8 cellular contexts compared by ENCODE assay signal in genomic region chr14:95318870-95319311, GRCh38. TPM values are rescaled to one million over a fixed set of nuclear protein-coding genes. Genes with fewer than 3 reads are reported as not detected.
DNase-seq lines count a peak whose midpoint lies in the region; ATAC-seq and TF ChIP-seq lines count a peak whose summit lies in the region.

No MANE protein-coding gene starts in this region.

- H3K27ac ChIP-seq in VCaP (peak overlapping the region; percentile 68; the same call in 1 of the 2 replicates), gastrocnemius medialis (peak overlapping the region; percentile 66 to 78 (median 72))

- no peaks in the 10 kb centered on the region for H3K36me3 ChIP-seq in gastrocnemius medialis

- DNase-seq in GM13976 (ENCODE audit: low spot score) (peak; percentile 46), glutamatergic neuron (no peak), gastrocnemius medialis (no peak), ACHN (no peak), SHP77 treated with DMSO at 0.1 percent for 48 hours (lab: John Stamatoyannopoulos, UW) (no peak), T-helper 9 cell (no peak)

- H3K27ac Mint-ChIP-seq in glutamatergic neuron (ENCODE audit: unreplicated experiment) = no peak overlapping the region

- intact Hi-C loops in gastrocnemius medialis (cut with DNase I; ENCODE audit: low total_unique reads) = no loop called here

- peak overlapping the region; percentile 83 for H3K4me3 Mint-ChIP-seq in glutamatergic neuron (ENCODE audit: unreplicated experiment)

- no peak for ATAC-seq in gastrocnemius medialis
- no peak for ATAC-seq in GM18517 (IDR thresholded peaks at IDR 0.05; ENCODE audit: unreplicated experiment)

- peak overlapping the region; percentile 58 to 91 (median 87) for H3K4me3 ChIP-seq in gastrocnemius medialis

- no peaks in the 10 kb centered on the region for H3K36me3 Mint-ChIP-seq in glutamatergic neuron (ENCODE audit: unreplicated experiment)

- no peaks in the 10 kb centered on the region for H3K9me3 ChIP-seq in gastrocnemius medialis

- H3K27me3 Mint-ChIP-seq in glutamatergic neuron (ENCODE audit: unreplicated experiment) = peaks cover 4% of the 10 kb centered on the region

- no peak for TF ChIP-seq POLR2A in gastrocnemius medialis (IDR thresholded peaks at IDR 0.05)

- H3K9me3 Mint-ChIP-seq in glutamatergic neuron (ENCODE audit: unreplicated experiment) = peaks cover 2% of the 10 kb centered on the region

- peaks cover 13% of the 10 kb centered on the region in 2 donors for H3K4me1 ChIP-seq in gastrocnemius medialis

- H3K4me1 Mint-ChIP-seq in glutamatergic neuron (ENCODE audit: low read depth, unreplicated experiment) = peaks cover 15% of the 10 kb centered on the region

- in situ Hi-C loops in GM13976 (cut with MboI; ENCODE audit: low sequenced_read_pairs, unreplicated experiment) = no loop called here
- in situ Hi-C loops in gastrocnemius medialis (cut with MboI; ENCODE audit: low sequenced_read_pairs in 4 of 4) = no loop called here
- in situ Hi-C loops in ACHN (cut with HindIII; ENCODE audit: low pct_ligation_motif_present, low pct_unique_long_range_greater_than_20kb, low sequenced_read_pairs) = no loop called here

- no peak for TF ChIP-seq CTCF in GM13976 (IDR thresholded peaks at IDR 0.05; ENCODE audit: borderline replicate concordance, control extremely low read depth, extremely low read depth, insufficient read depth, missing control alignments)
- TF ChIP-seq CTCF in VCaP (conservative IDR thresholded peaks at IDR 0.05) = no peak
- TF ChIP-seq CTCF in glutamatergic neuron (IDR thresholded peaks at IDR 0.05; ENCODE audit: partially characterized antibody, unreplicated experiment) = no peak
- no peak for TF ChIP-seq CTCF in gastrocnemius medialis (IDR thresholded peaks at IDR 0.05 in 4 of 5, conservative IDR thresholded peaks at IDR 0.05 in 1 of 5)

- no peaks in the 10 kb centered on the region for H3K27me3 ChIP-seq in gastrocnemius medialis

RNA-seq across cellular contexts. Expression of gene CLMN, which starts 0.8 kb away (rescaled TPM):
- 17.6 TPM for total RNA-seq in glutamatergic neuron (ENCODE audit: unreplicated experiment)
- total RNA-seq in gastrocnemius medialis = 1 to 10 TPM; 3.8 to 8.8 (median 5.8) TPM
